Comparison of ENCODE assay signal across 26 cellular contexts in the genomic region with DNA sequence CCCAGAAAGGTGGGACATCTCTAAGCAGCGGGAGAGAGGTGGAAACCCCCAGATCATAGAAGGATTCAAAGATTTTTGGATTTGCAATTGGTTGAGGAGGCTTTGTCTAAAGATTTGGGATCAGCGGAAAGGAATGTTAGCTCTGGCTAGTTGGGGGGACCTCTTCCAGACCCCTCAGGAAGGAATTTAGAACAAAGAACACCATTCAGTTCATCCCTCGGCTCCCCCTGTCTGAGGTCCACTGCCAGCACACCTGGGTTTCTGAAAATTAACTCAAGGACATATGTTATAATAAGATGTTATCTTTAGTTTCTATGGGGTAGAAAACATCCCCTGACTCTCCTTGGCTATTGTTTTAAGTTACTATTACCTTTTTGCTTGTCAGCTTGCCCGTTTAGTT.
DNase-seq lines count a peak whose midpoint lies in the region; ATAC-seq and TF ChIP-seq lines count a peak whose summit lies in the region.
"Had no signal": no experiment of that assay in that cellular context is flagged by ENCODE, and none has a peak within 500 bp of the region (broad histone marks: within the 10 kb centered on the region; RNA-seq: fewer than 3 reads in every experiment).

No MANE protein-coding gene starts in this region.

- H3K27me3 Mint-ChIP-seq in chondrocyte (ENCODE audit: low read depth) = no peaks in the 10 kb centered on the region
- H3K27me3 Mint-ChIP-seq: IgD-negative memory B cell; stimulated activated naive CD8-positive, alpha-beta T cell treated with anti-CD3 and anti-CD28 coated beads, Interleukin-15, Interleukin-2, amounts not matched to agents 100 ng/mL and 50 ng/mL, for 24 hours had no signal

- no peak overlapping the region for H3K27ac Mint-ChIP-seq in chondrocyte (ENCODE audit: unreplicated experiment)
- H3K27ac Mint-ChIP-seq: stimulated activated naive CD8-positive, alpha-beta T cell treated with anti-CD3 and anti-CD28 coated beads, Interleukin-15, Interleukin-2, amounts not matched to agents 100 ng/mL and 50 ng/mL, for 24 hours had no signal

- H3K4me1 ChIP-seq in HUES48 (ENCODE audit: control insufficient read depth, insufficient read depth, low read length) (peaks cover 6% of the 10 kb centered on the region; the same call in 1 of the 2 replicates), gastroesophageal sphincter (no peaks in the 10 kb centered on the region)
- H3K4me1 ChIP-seq: thyroid gland had no signal

- DNase-seq in chondrocyte (ENCODE audit: low spot score) (no peak), iPS-NIHi7 (ENCODE audit: extremely low spot score) (peak; percentile 24), midbrain (lab: John Stamatoyannopoulos, UW) (no peak)
- DNase-seq in activated CD8-positive, alpha-beta memory T cell treated with anti-CD3 and anti-CD28 coated beads, Interleukin-2, amount 50 U/mL, for 4 hours = no peak
- DNase-seq: activated CD4-positive, alpha-beta T cell treated with anti-CD3 and anti-CD28 coated beads, Interleukin-2, amount 50 U/mL, for 4 hours; activated effector memory CD4-positive, alpha-beta T cell treated with anti-CD3 and anti-CD28 coated beads, Interleukin-2, amount 50 U/mL, for 16 hours; Calu3; dorsolateral prefrontal cortex; GM23248; hippocampal formation; kidney glomerular epithelial cell; NCI-H1417; NCI-H2107; NCI-H524; retina; spleen; thyroid gland had no signal

- H3K4me3 ChIP-seq in HUES48 (ENCODE audit: low read depth, low read length) (peak overlapping the region; percentile 1; the same call in 1 of the 2 replicates), gastroesophageal sphincter (no peak overlapping the region)
- H3K4me3 ChIP-seq: GM23248, SK-N-MC, spleen, thyroid gland had no signal

- H3K9ac ChIP-seq in HUES48 (ENCODE audit: low read depth, low read length) = no peak overlapping the region
- H3K9ac ChIP-seq: GM23248 had no signal

- peaks cover 2% of the 10 kb centered on the region for H3K36me3 Mint-ChIP-seq in chondrocyte (ENCODE audit: low read depth)
- H3K36me3 Mint-ChIP-seq: IgD-negative memory B cell had no signal

- WGBS in gastroesophageal sphincter (ENCODE audit: low coverage in 1 of 2), 2 donors = 88 to 91% methylated on average over 3 to 4 of the region's 4 CpGs

- no peak for TF ChIP-seq POLR2A in gastroesophageal sphincter (IDR thresholded peaks at IDR 0.05)

- H3K9me3 ChIP-seq in HUES48 (ENCODE audit: control insufficient read depth, insufficient read depth, low read length) (no peaks in the 10 kb centered on the region), gastroesophageal sphincter (no peaks in the 10 kb centered on the region)
- H3K9me3 ChIP-seq: spleen, thyroid gland had no signal

- no peak overlapping the region for H3K4me3 Mint-ChIP-seq in chondrocyte (ENCODE audit: unreplicated experiment)
- H3K4me3 Mint-ChIP-seq: IgD-negative memory B cell; stimulated activated naive CD8-positive, alpha-beta T cell treated with anti-CD3 and anti-CD28 coated beads, Interleukin-15, Interleukin-2, amounts not matched to agents 100 ng/mL and 50 ng/mL, for 24 hours had no signal

- H3K36me3 ChIP-seq in HUES48 (ENCODE audit: control insufficient read depth, insufficient read depth, low read length) (no peaks in the 10 kb centered on the region), gastroesophageal sphincter (no peaks in the 10 kb centered on the region)
- H3K36me3 ChIP-seq: spleen, thyroid gland had no signal

- ATAC-seq in gastroesophageal sphincter (no peak), HG03378 (IDR thresholded peaks at IDR 0.05; ENCODE audit: unreplicated experiment) (no peak)

- no peaks in the 10 kb centered on the region for H3K27me3 ChIP-seq in HUES48 (ENCODE audit: control insufficient read depth, insufficient read depth, low read length)
- H3K27me3 ChIP-seq in gastroesophageal sphincter = no peaks in the 10 kb centered on the region
- H3K27me3 ChIP-seq: dorsolateral prefrontal cortex, spleen, thyroid gland had no signal

- TF ChIP-seq EP300 in gastroesophageal sphincter (IDR thresholded peaks at IDR 0.05) = no peak

- no peaks in the 10 kb centered on the region for H3K4me1 Mint-ChIP-seq in chondrocyte (ENCODE audit: low read depth)

- TF ChIP-seq CTCF in 22Rv1 (IDR thresholded peaks at IDR 0.05) = 0 out of 2 replicates have a peak, but pooled peaks have one; percentile 9
- TF ChIP-seq CTCF in chondrocyte (IDR thresholded peaks at IDR 0.05) = peak; percentile 13
- no peak for TF ChIP-seq CTCF in gastroesophageal sphincter (IDR thresholded peaks at IDR 0.05)

- no peaks in the 10 kb centered on the region for H3K9me3 Mint-ChIP-seq in chondrocyte (ENCODE audit: low read depth)
- H3K9me3 Mint-ChIP-seq: stimulated activated naive CD8-positive, alpha-beta T cell treated with anti-CD3 and anti-CD28 coated beads, Interleukin-15, Interleukin-2, amounts not matched to agents 100 ng/mL and 50 ng/mL, for 24 hours had no signal

- no peak overlapping the region for H3K27ac ChIP-seq in 22Rv1
- peak overlapping the region; percentile 71 for H3K27ac ChIP-seq in HUES48 (ENCODE audit: low read depth, low read length)
- H3K27ac ChIP-seq in gastroesophageal sphincter = no peak overlapping the region
- H3K27ac ChIP-seq: dorsolateral prefrontal cortex, epithelial cell of prostate, GM23248, SK-N-MC, spleen, thyroid gland, VCaP had no signal

Comparison
In these comparisons a context has a peak if more than half of its experiments do, and no peak if none do; other contexts are left out.
1. CTCF ChIP-seq: peak in 22Rv1 (single experiment) and chondrocyte (single experiment); none in gastroesophageal sphincter (0 of 4).